Comparison of ENCODE assay signal across 10 cellular contexts in the genomic region with DNA sequence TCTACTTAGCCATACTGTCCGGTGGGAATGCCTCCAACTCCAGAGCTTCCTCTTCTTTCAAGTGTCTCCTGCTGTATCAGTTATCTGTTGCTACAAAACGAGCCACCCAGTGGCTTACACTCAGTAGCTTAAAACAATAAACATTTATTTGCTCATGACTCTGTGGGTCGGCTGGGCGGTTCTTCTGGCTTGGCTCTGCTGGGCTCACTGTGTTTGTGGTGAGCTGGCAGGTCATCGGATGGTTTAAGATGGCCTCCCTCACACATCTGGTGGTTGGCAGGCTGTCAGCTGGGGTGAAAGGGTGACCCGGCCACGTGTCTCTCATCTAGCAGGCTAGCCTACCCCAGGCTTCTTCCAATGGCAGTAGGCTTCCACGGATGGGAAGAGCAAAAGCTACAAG.
DNase-seq lines count a peak whose midpoint lies in the region; ATAC-seq, FAIRE-seq and TF ChIP-seq lines count a peak whose summit lies in the region.
"Had no signal": no experiment of that assay in that cellular context is flagged by ENCODE, and none has a peak within 500 bp of the region (broad histone marks: within the 10 kb centered on the region; RNA-seq: fewer than 3 reads in every experiment).

No MANE protein-coding gene starts in this region.

- POLR2A ChIA-PET in K562 (lab: Yijun Ruan, JAX): interaction anchor here (0.7 to 1.3 kb wide), 4 partner anchors 8 to 222 kb away, joined by 3 to 6 read pairs (median 4); no protein-coding TSS in a partner anchor

- peak overlapping the region; percentile 21 for H3K4me3 Mint-ChIP-seq in memory B cell

- H3K9me3 ChIP-seq in K562 (replicated peaks; ENCODE audit: control insufficient read depth, insufficient read depth, low read depth, low read length): peaks cover 4% of the 10 kb centered on the region; the same call in 1 of the 2 replicates

- DNase-seq in A172 (ENCODE audit: low spot score): peak; percentile 96
- peak; percentile 98 for DNase-seq in HCEC 1CT
- no peak for DNase-seq in K562 (ENCODE audit: extremely low read depth in 1 of 4, low spot score in 3 of 4)
- DNase-seq in memory B cell (ENCODE audit: low spot score in 2 of 2): no peak
- no peak for DNase-seq in cerebellar nuclear complex (lab: John Stamatoyannopoulos, UW)
- no peak for DNase-seq in T-helper 2 cell
- DNase-seq: foreskin melanocyte; stimulated activated CD4-positive, alpha-beta T cell treated with anti-CD3 and anti-CD28 coated beads, Interleukin-12 subunit alpha, Interleukin-12 subunit beta, amount 100 ng/mL, for 4 hours had no signal

- no peaks in the 10 kb centered on the region for H3K9me1 ChIP-seq in K562 (ENCODE audit: control insufficient read depth, insufficient read depth, low read length)

- TF ChIP-seq RAD21 in K562 (CRISPR knock-in tag; conservative IDR thresholded peaks at IDR 0.05 in 1 of 2, IDR thresholded peaks at IDR 0.05 in 1 of 2): no peak; a peak in 1 of 4 replicates

- no peaks in the 10 kb centered on the region for H3K9me3 Mint-ChIP-seq in memory B cell

- peak; percentile 40 for FAIRE-seq in K562 (lab: Jason Lieb, UNC)

- H4K20me1 ChIP-seq in K562 (replicated peaks; ENCODE audit: control insufficient read depth, insufficient read depth, low read length): no peaks in the 10 kb centered on the region

- H3K36me3 Mint-ChIP-seq in memory B cell: no peaks in the 10 kb centered on the region

- no peak overlapping the region for H3K27ac Mint-ChIP-seq in memory B cell

- H3K4me1 Mint-ChIP-seq in memory B cell: peaks cover 6% of the 10 kb centered on the region

- H3K36me3 ChIP-seq in K562 (ENCODE audit: control insufficient read depth, insufficient read depth, low read length): no peaks in the 10 kb centered on the region

- H3K27me3 Mint-ChIP-seq in memory B cell: no peaks in the 10 kb centered on the region

- ATAC-seq in K562: no peak; the same call in 2 of the 3 replicates
- ATAC-seq in memory B cell (ENCODE audit: low read depth): no peak
- ATAC-seq in GM21526 (IDR thresholded peaks at IDR 0.05; ENCODE audit: low FRiP score, unreplicated experiment): no peak
- no peak for ATAC-seq in HG02642 (IDR thresholded peaks at IDR 0.05; ENCODE audit: poor library complexity, unreplicated experiment)

- WGBS in K562 (ENCODE audit: insufficient coverage, low coverage, missing lambda C conversion rate): 16% methylated on average over 8 of the region's 8 CpGs

- peak overlapping the region; percentile 79 for H2AFZ ChIP-seq in K562 (ENCODE audit: low read depth, low read length)

- no TSS peak for BruUV-seq in K562 (replicated peaks; lab: Mats Ljungman, UMichigan)

- no peak overlapping the region for H3K4me3 ChIP-seq in K562

- TF ChIP-seq EP300 in K562 (IDR thresholded peaks at IDR 0.05; ENCODE audit: low read length): no peak

- peaks cover 15 to 20% of the 10 kb centered on the region in 2 experiments for H3K4me1 ChIP-seq in K562 (replicated peaks in 1 of 2; ENCODE audit: control insufficient read depth in 2 of 2, insufficient read depth in 2 of 2, low read length in 2 of 2)

- 0 out of 2 replicates have a peak overlapping the region, but pooled peaks have one; percentile 9 for H3K4me2 ChIP-seq in K562 (ENCODE audit: insufficient read depth, low read length)

- CTCF ChIA-PET in K562 (lab: Yijun Ruan, JAX; ENCODE audit: low intra/inter-chr PET ratio): interaction anchor here (2.9 to 3.6 kb wide), 2 partner anchors 220 to 280 kb away, joined by 25 read pairs; no protein-coding TSS in a partner anchor

- intact Hi-C loops in K562 (cut with micrococcal nuclease): loop anchor here (5.0 kb wide), 1 partner anchor 534 kb away; no protein-coding TSS in a partner anchor

- H3K27ac ChIP-seq in K562 (ENCODE audit: extremely low read depth, low read depth, low read length): no peak overlapping the region

- H3K79me2 ChIP-seq in K562 (ENCODE audit: control insufficient read depth, insufficient read depth, low read length): no peaks in the 10 kb centered on the region

- no peak for TF ChIP-seq POLR2A in K562 (conservative IDR thresholded peaks at IDR 0.05)

- TF ChIP-seq CTCF in K562 (IDR thresholded peaks at IDR 0.05 in 2 of 3, conservative IDR thresholded peaks at IDR 0.05 in 1 of 3; ENCODE audit: insufficient read depth in 2 of 3, low read depth in 1 of 3, low read length in 3 of 3): no peak

- peak overlapping the region in 1 of 2 experiments; percentile 49; a peak in 1 of 4 replicates for H3K9ac ChIP-seq in K562 (ENCODE audit: insufficient read depth in 1 of 2, low read depth in 2 of 2, low read length in 2 of 2)

- in situ Hi-C loops in K562 (cut with MboI): no loop called here

- H3K27me3 ChIP-seq in K562 (ENCODE audit: control insufficient read depth in 2 of 2, insufficient read depth in 2 of 2, low read length in 2 of 2): no peaks in the 10 kb centered on the region

TF ChIP-seq in K562, 482 proteins besides CTCF, POLR2A, EP300 and RAD21:
- no peak for TF ChIP-seq NR2C2 (CRISPR knock-in tag; IDR thresholded peaks at IDR 0.05)
- peak; percentile 61 for TF ChIP-seq NR2C2 (tag; IDR thresholded peaks at IDR 0.05)
- TF ChIP-seq, protein P1, sequence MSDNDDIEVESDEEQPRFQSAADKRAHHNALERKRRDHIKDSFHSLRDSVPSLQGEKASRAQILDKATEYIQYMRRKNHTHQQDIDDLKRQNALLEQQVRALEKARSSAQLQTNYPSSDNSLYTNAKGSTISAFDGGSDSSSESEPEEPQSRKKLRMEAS (CRISPR knock-in tag; IDR thresholded peaks at IDR 0.05): 0 out of 2 replicates have a peak, but pooled peaks have one; percentile 32
- 0 out of 2 replicates have a peak, but pooled peaks have one; percentile 12 for TF ChIP-seq BHLHE40 (IDR thresholded peaks at IDR 0.05; ENCODE audit: low read length)
- no peak for TF ChIP-seq ZNF699 (CRISPR knock-in tag; IDR thresholded peaks at IDR 0.05; ENCODE audit: insufficient replicate concordance)

Comparison
In these comparisons a context has a peak if more than half of its experiments do, and no peak if none do; other contexts are left out.
1. DNase-seq: peak in A172 (single experiment) and HCEC 1CT (single experiment); none in K562 (0 of 4), memory B cell (0 of 2), cerebellar nuclear complex (0 of 2) and T-helper 2 cell (0 of 5).